Comparison of ENCODE assay signal across 1 cellular context in genomic region chr3:195270350-195271115, GRCh38.
TF ChIP-seq lines count a peak whose summit lies in the region.

No MANE protein-coding gene starts in this region.

TF ChIP-seq in HepG2, 621 proteins besides CTCF, POLR2A, EP300 and RAD21 (continued from another document and continues in another):
- TF ChIP-seq KAT7 (CRISPR knock-in tag; IDR thresholded peaks at IDR 0.05; ENCODE audit: borderline replicate concordance) (no peak), THAP11 (CRISPR knock-in tag; IDR thresholded peaks at IDR 0.05) (no peak), ONECUT2 (CRISPR knock-in tag; IDR thresholded peaks at IDR 0.05) (0 out of 2 replicates have a peak, but pooled peaks have one; percentile 28), TCF7L2 (IDR thresholded peaks at IDR 0.05; ENCODE audit: low read depth, low read length) (no peak), MIER2 (CRISPR knock-in tag; IDR thresholded peaks at IDR 0.05) (no peak), PCBP2 (optimal IDR thresholded peaks at IDR 0.05; ENCODE audit: low read depth, low read length, poor library complexity, severe bottlenecking) (no peak), HDAC2 (CRISPR knock-in tag; IDR thresholded peaks at IDR 0.05) (no peak), IKZF4 (CRISPR knock-in tag; IDR thresholded peaks at IDR 0.05; ENCODE audit: borderline replicate concordance, low read depth, not compliant biosample characterization) (no peak), THRA (CRISPR knock-in tag; IDR thresholded peaks at IDR 0.05; ENCODE audit: borderline replicate concordance) (no peak), KAT2B (IDR thresholded peaks at IDR 0.05; ENCODE audit: borderline replicate concordance, low read depth, low read length) (no peak), SOX6 (IDR thresholded peaks at IDR 0.05) (no peak), SOX6 (CRISPR knock-in tag; IDR thresholded peaks at IDR 0.05) (peak; percentile 38), ARNT2 (CRISPR knock-in tag; IDR thresholded peaks at IDR 0.05; ENCODE audit: low read depth) (peak; percentile 89; the same call in 1 of the 2 replicates), MIER3 (CRISPR knock-in tag; IDR thresholded peaks at IDR 0.05; ENCODE audit: borderline replicate concordance) (no peak), BRD4 (CRISPR knock-in tag; IDR thresholded peaks at IDR 0.05) (peak; percentile 54; the same call in 1 of the 2 replicates), ZGPAT (CRISPR knock-in tag; IDR thresholded peaks at IDR 0.05) (no peak), TAF15 (IDR thresholded peaks at IDR 0.05; ENCODE audit: low read depth, low read length, poor library complexity, severe bottlenecking) (no peak), MTERF4 (CRISPR knock-in tag; IDR thresholded peaks at IDR 0.05) (no peak), ZNF329 (CRISPR knock-in tag; IDR thresholded peaks at IDR 0.05; ENCODE audit: low read depth) (peak; percentile 82), REL (CRISPR knock-in tag; conservative IDR thresholded peaks at IDR 0.05) (no peak), ZNF607 (CRISPR knock-in tag; IDR thresholded peaks at IDR 0.05; ENCODE audit: borderline replicate concordance) (peak; percentile 62; the same call in 1 of the 2 replicates), SNAPC4 (CRISPR knock-in tag; IDR thresholded peaks at IDR 0.05) (no peak), SRF (IDR thresholded peaks at IDR 0.05; ENCODE audit: low read depth, low read length) (no peak), ZNF781 (CRISPR knock-in tag; IDR thresholded peaks at IDR 0.05; ENCODE audit: borderline replicate concordance, not compliant biosample characterization) (peak; percentile 63), AKNA (CRISPR knock-in tag; IDR thresholded peaks at IDR 0.05; ENCODE audit: borderline replicate concordance) (peak; percentile 91), GZF1 (CRISPR knock-in tag; IDR thresholded peaks at IDR 0.05) (no peak), RARG (CRISPR knock-in tag; IDR thresholded peaks at IDR 0.05; ENCODE audit: low read depth) (no peak), ZHX1 (CRISPR knock-in tag; IDR thresholded peaks at IDR 0.05; ENCODE audit: low read depth) (peak; percentile 27; the same call in 1 of the 2 replicates), CHCHD3 (CRISPR knock-in tag; IDR thresholded peaks at IDR 0.05) (peak; percentile 70; the same call in 1 of the 2 replicates), PRPF4 (IDR thresholded peaks at IDR 0.05; ENCODE audit: low read depth, low read length, poor library complexity, severe bottlenecking) (no peak), PCBP1 (IDR thresholded peaks at IDR 0.05; ENCODE audit: borderline replicate concordance, low read depth, low read length) (no peak), KLF12 (CRISPR knock-in tag; IDR thresholded peaks at IDR 0.05; ENCODE audit: borderline replicate concordance) (peak; percentile 53), JARID2 (CRISPR knock-in tag; IDR thresholded peaks at IDR 0.05; ENCODE audit: insufficient replicate concordance) (no peak), RBFOX2 (IDR thresholded peaks at IDR 0.05; ENCODE audit: low read depth, low read length) (peak; percentile 88), NFYC (CRISPR knock-in tag; IDR thresholded peaks at IDR 0.05) (no peak), NCOA1 (CRISPR knock-in tag; IDR thresholded peaks at IDR 0.05) (no peak), ZNF513 (CRISPR knock-in tag; conservative IDR thresholded peaks at IDR 0.05) (no peak)
- TF ChIP-seq, protein P1, sequence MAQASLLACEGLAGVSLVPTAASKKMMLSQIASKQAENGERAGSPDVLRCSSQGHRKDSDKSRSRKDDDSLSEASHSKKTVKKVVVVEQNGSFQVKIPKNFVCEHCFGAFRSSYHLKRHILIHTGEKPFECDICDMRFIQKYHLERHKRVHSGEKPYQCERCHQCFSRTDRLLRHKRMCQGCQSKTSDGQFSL (CRISPR knock-in tag; IDR thresholded peaks at IDR 0.05): 0 out of 2 replicates have a peak, but pooled peaks have one; percentile 15
- TF ChIP-seq, protein P2, sequence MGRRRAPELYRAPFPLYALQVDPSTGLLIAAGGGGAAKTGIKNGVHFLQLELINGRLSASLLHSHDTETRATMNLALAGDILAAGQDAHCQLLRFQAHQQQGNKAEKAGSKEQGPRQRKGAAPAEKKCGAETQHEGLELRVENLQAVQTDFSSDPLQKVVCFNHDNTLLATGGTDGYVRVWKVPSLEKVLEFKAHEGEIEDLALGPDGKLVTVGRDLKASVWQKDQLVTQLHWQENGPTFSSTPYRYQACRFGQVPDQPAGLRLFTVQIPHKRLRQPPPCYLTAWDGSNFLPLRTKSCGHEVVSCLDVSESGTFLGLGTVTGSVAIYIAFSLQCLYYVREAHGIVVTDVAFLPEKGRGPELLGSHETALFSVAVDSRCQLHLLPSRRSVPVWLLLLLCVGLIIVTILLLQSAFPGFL (CRISPR knock-in tag; IDR thresholded peaks at IDR 0.05): no peak
- TF ChIP-seq, protein P3, sequence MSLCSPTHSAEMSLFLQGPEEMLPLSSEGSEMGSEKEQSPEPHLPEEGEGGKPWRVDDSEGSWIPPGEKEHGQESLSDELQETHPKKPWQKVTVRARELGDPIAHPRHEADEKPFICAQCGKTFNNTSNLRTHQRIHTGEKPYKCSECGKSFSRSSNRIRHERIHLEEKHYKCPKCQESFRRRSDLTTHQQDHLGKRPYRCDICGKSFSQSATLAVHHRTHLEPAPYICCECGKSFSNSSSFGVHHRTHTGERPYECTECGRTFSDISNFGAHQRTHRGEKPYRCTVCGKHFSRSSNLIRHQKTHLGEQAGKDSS (CRISPR knock-in tag; IDR thresholded peaks at IDR 0.05; ENCODE audit: borderline replicate concordance, low read depth): no peak
